In the genomic region with DNA sequence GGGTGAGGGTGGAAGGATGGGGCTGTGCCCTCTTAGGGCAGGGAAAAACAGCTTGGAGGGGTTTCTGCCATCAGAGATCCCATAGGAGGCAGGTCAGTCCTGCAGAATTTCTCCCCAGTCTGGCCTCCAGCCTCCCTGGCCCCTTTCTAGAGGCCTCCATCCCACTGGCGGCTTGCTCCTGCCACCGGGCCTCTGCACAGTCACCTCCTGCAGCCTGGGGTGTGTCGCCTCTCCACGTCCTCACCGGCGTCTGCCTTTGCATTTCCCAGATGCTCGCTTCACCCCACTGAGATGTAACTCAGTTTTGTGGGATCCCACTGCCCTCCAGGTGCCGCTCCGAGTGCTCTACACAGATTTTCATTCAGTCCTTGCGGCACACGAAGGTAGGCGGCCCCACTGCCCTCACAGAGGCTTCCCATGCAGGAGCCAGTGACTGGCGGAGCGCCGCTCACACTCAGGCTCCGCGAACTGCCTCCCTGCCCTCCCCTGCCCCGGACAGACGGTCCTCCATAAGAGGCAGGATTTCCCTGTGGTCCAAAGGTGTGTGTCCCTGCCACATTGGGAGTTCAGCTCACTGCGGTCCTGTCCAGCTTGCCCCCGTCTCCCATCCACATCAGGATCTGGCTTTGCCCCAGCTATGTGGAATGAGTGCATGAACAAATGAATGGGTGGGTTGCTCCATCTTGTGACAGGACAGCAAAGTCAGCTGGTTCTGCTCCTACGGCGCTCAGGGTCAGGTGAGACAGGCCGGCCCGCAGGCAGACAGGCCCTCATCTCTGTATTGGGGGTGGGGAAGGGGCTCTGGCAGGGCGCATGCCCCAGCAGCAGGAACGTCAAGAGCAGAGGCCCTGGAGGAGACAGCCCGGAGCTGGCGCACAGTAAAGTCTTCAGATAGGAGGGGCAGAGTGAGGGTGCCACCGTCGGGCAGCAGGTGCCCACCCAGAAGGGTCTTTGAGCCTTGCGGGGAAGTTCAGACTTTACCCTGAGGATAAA, we compare ENCODE assay signal across 2 cellular contexts.
TF ChIP-seq lines count a peak whose summit lies in the region.

No MANE protein-coding gene starts in this region.

TF ChIP-seq in HCT116, 20 proteins besides CTCF, POLR2A, EP300 and RAD21 (continued from another document):
- no peak for TF ChIP-seq ELF1 (IDR thresholded peaks at IDR 0.05; ENCODE audit: borderline replicate concordance, low read depth)
- no peak for TF ChIP-seq EGR1 (IDR thresholded peaks at IDR 0.05; ENCODE audit: low read depth)
- no peak for TF ChIP-seq FOSL1 (IDR thresholded peaks at IDR 0.05; ENCODE audit: low read depth)
- TF ChIP-seq EZH2phosphoT487 (IDR thresholded peaks at IDR 0.05; ENCODE audit: borderline replicate concordance): no peak
- TF ChIP-seq, protein P1, sequence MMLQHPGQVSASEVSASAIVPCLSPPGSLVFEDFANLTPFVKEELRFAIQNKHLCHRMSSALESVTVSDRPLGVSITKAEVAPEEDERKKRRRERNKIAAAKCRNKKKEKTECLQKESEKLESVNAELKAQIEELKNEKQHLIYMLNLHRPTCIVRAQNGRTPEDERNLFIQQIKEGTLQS (IDR thresholded peaks at IDR 0.05): no peak
- no peak for TF ChIP-seq SIN3A (IDR thresholded peaks at IDR 0.05; ENCODE audit: low read depth)
- no peak for TF ChIP-seq TCF7L2 (IDR thresholded peaks at IDR 0.05; ENCODE audit: borderline replicate concordance, extremely low read depth, insufficient read depth, insufficient read length)
- TF ChIP-seq YY1 (IDR thresholded peaks at IDR 0.05; ENCODE audit: extremely low read depth, insufficient replicate concordance, low read depth, low read length): no peak
- no peak for TF ChIP-seq JUND (IDR thresholded peaks at IDR 0.05)
- TF ChIP-seq REST (IDR thresholded peaks at IDR 0.05; ENCODE audit: low read depth): no peak
- no peak for TF ChIP-seq MAX (IDR thresholded peaks at IDR 0.05)
- TF ChIP-seq SRF (IDR thresholded peaks at IDR 0.05; ENCODE audit: low read depth): no peak
- TF ChIP-seq ZNF274 (IDR thresholded peaks at IDR 0.05; ENCODE audit: low read depth, low read length): no peak
- TF ChIP-seq ZFX (IDR thresholded peaks at IDR 0.05): no peak
- TF ChIP-seq SP1 (IDR thresholded peaks at IDR 0.05; ENCODE audit: low read depth): no peak
- no peak for TF ChIP-seq POLR2AphosphoS5 (IDR thresholded peaks at IDR 0.05; ENCODE audit: low read depth, low read length)
- no peak for TF ChIP-seq CEBPB (IDR thresholded peaks at IDR 0.05; ENCODE audit: low read depth)

TF ChIP-seq in HEK293T, 16 proteins besides CTCF, POLR2A, EP300 and RAD21:
- TF ChIP-seq, protein P2, sequence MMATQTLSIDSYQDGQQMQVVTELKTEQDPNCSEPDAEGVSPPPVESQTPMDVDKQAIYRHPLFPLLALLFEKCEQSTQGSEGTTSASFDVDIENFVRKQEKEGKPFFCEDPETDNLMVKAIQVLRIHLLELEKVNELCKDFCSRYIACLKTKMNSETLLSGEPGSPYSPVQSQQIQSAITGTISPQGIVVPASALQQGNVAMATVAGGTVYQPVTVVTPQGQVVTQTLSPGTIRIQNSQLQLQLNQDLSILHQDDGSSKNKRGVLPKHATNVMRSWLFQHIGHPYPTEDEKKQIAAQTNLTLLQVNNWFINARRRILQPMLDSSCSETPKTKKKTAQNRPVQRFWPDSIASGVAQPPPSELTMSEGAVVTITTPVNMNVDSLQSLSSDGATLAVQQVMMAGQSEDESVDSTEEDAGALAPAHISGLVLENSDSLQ (IDR thresholded peaks at IDR 0.05): no peak
- TF ChIP-seq SUZ12 (IDR thresholded peaks at IDR 0.05): no peak
- no peak for TF ChIP-seq NFRKB (IDR thresholded peaks at IDR 0.05)
- TF ChIP-seq FOXA1 (IDR thresholded peaks at IDR 0.05): no peak
- no peak for TF ChIP-seq ELF4 (IDR thresholded peaks at IDR 0.05)
- no peak for TF ChIP-seq BHLHE40 (IDR thresholded peaks at IDR 0.05; ENCODE audit: borderline replicate concordance)
- no peak for TF ChIP-seq HDGF (IDR thresholded peaks at IDR 0.05; ENCODE audit: borderline replicate concordance)
- TF ChIP-seq L3MBTL2 (conservative IDR thresholded peaks at IDR 0.05): no peak
- TF ChIP-seq ARNT (IDR thresholded peaks at IDR 0.05): no peak
- TF ChIP-seq LEF1 (IDR thresholded peaks at IDR 0.05; ENCODE audit: borderline replicate concordance): no peak
- TF ChIP-seq ZNF384 (IDR thresholded peaks at IDR 0.05): no peak
- no peak for TF ChIP-seq TARDBP (IDR thresholded peaks at IDR 0.05)
- no peak for TF ChIP-seq CTBP1 (IDR thresholded peaks at IDR 0.05; ENCODE audit: borderline replicate concordance)
- no peak for TF ChIP-seq SP1 (IDR thresholded peaks at IDR 0.05)
- TF ChIP-seq FOXM1 (IDR thresholded peaks at IDR 0.05; ENCODE audit: borderline replicate concordance): no peak
- no peak for TF ChIP-seq FOXK2 (IDR thresholded peaks at IDR 0.05)
